In genomic region chr16:88813396-88814143, GRCh38 we compare ENCODE assay signal across 14 cellular contexts. TPM values are rescaled to one million over a fixed set of nuclear protein-coding genes. Genes with fewer than 3 reads are reported as not detected.
DNase-seq lines count a peak whose midpoint lies in the region; ATAC-seq and TF ChIP-seq lines count a peak whose summit lies in the region.
"Had no signal": no experiment of that assay in that cellular context is flagged by ENCODE, and none has a peak within 500 bp of the region (broad histone marks: within the 10 kb centered on the region; RNA-seq: fewer than 3 reads in every experiment).

No MANE protein-coding gene starts in this region.

- ATAC-seq in CD4-positive, CD25-positive, alpha-beta regulatory T cell (ENCODE audit: low read depth in 2 of 2), result no peak
- ATAC-seq in activated CD8-positive, alpha-beta T cell treated with anti-CD3 and anti-CD28 coated beads, Interleukin-2, amount 10 ng/mL, durations not matched to agents 7 days and 5 days, result no peak
- peak; percentile 2 for ATAC-seq in mucosa of descending colon
- no peak for ATAC-seq in lower lobe of right lung
- no peak for ATAC-seq in HG02763 (IDR thresholded peaks at IDR 0.05; ENCODE audit: unreplicated experiment)
- ATAC-seq: stimulated activated naive CD8-positive, alpha-beta T cell treated with anti-CD3 and anti-CD28 coated beads, Interleukin-15, amount 100 ng/mL, for 72 hours had no signal

- no peaks in the 10 kb centered on the region; the same call in 1 of the 2 replicates for H3K9me3 ChIP-seq in AG04450 (ENCODE audit: control insufficient read depth, insufficient read depth, low read length)
- no peaks in the 10 kb centered on the region for H3K9me3 ChIP-seq in CD4-positive, CD25-positive, alpha-beta regulatory T cell (ENCODE audit: control insufficient read depth in 2 of 2, low read length in 2 of 2)
- H3K9me3 ChIP-seq in mucosa of descending colon, result no peaks in the 10 kb centered on the region
- no peaks in the 10 kb centered on the region for H3K9me3 ChIP-seq in lower lobe of right lung
- H3K9me3 ChIP-seq in adrenal gland (replicated peaks in 1 of 3), result no peaks in the 10 kb centered on the region
- H3K9me3 ChIP-seq: ovary had no signal

- no peak for TF ChIP-seq POLR2A in adrenal gland (IDR thresholded peaks at IDR 0.05)

- CTCF ChIA-PET in AG04450 (lab: Charles Lee), result interaction anchor here (2.5 kb wide), 1 partner anchor 44 kb away, joined by 16 read pairs; the partner anchor contains the start of gene TRAPPC2L
- CTCF ChIA-PET in activated CD8-positive, alpha-beta T cell treated with anti-CD3 and anti-CD28 coated beads, Interleukin-2, amount 10 ng/mL, durations not matched to agents 7 days and 5 days (lab: Charles Lee), result interaction anchor here (0.8 to 5.5 kb wide), 3 partner anchors 32 to 403 kb away, joined by 3 to 42 read pairs (median 14); partner anchors contain the start of genes GALNS and TRAPPC2L

- peaks cover 36% of the 10 kb centered on the region for H3K4me1 ChIP-seq in CD4-positive, CD25-positive, alpha-beta regulatory T cell (ENCODE audit: control insufficient read depth, insufficient read depth, low read length, poor library complexity, severe bottlenecking)
- H3K4me1 ChIP-seq in mucosa of descending colon (ENCODE audit: low read depth) (peaks cover 25% of the 10 kb centered on the region), lower lobe of right lung (peaks cover 31% of the 10 kb centered on the region), adrenal gland (replicated peaks in 1 of 2) (peaks cover 23 to 29% of the 10 kb centered on the region in 2 donors)

- no peaks in the 10 kb centered on the region for H3K9me3 Mint-ChIP-seq in CD4-positive, CD25-positive, alpha-beta regulatory T cell
- H3K9me3 Mint-ChIP-seq in activated CD8-positive, alpha-beta T cell treated with anti-CD3 and anti-CD28 coated beads, Interleukin-2, amount 10 ng/mL, durations not matched to agents 7 days and 5 days (ENCODE audit: insufficient read depth), result no peaks in the 10 kb centered on the region
- H3K9me3 Mint-ChIP-seq: stimulated activated naive CD8-positive, alpha-beta T cell treated with anti-CD3 and anti-CD28 coated beads, Interleukin-15, amount 100 ng/mL, for 72 hours had no signal

- H3K27me3 Mint-ChIP-seq in CD4-positive, CD25-positive, alpha-beta regulatory T cell, result no peaks in the 10 kb centered on the region
- H3K27me3 Mint-ChIP-seq in activated CD8-positive, alpha-beta T cell treated with anti-CD3 and anti-CD28 coated beads, Interleukin-2, amount 10 ng/mL, durations not matched to agents 7 days and 5 days (ENCODE audit: low read depth), result no peaks in the 10 kb centered on the region
- H3K27me3 Mint-ChIP-seq: stimulated activated naive CD8-positive, alpha-beta T cell treated with anti-CD3 and anti-CD28 coated beads, Interleukin-15, amount 100 ng/mL, for 72 hours had no signal

- H3K4me3 Mint-ChIP-seq in CD4-positive, CD25-positive, alpha-beta regulatory T cell, result peak overlapping the region; percentile 46 to 77 (median 61)
- H3K4me3 Mint-ChIP-seq in activated CD8-positive, alpha-beta T cell treated with anti-CD3 and anti-CD28 coated beads, Interleukin-2, amount 10 ng/mL, durations not matched to agents 7 days and 5 days, result peak overlapping the region; percentile 15

- peaks cover 8% of the 10 kb centered on the region for H3K36me3 ChIP-seq in CD4-positive, CD25-positive, alpha-beta regulatory T cell (ENCODE audit: control insufficient read depth, insufficient read depth, low read length)
- H3K36me3 ChIP-seq in mucosa of descending colon (ENCODE audit: low read depth) (no peaks in the 10 kb centered on the region), lower lobe of right lung (peaks cover 14% of the 10 kb centered on the region), adrenal gland (replicated peaks in 1 of 2) (no peaks in the 10 kb centered on the region)
- H3K36me3 ChIP-seq: ovary had no signal

- intact Hi-C loops in mucosa of descending colon (cut with DNase I, micrococcal nuclease) (no loop called here), lower lobe of right lung (cut with DNase I) (no loop called here), adrenal gland (cut with DNase I) (no loop called here)

- peak overlapping the region; percentile 47 for H3K27ac ChIP-seq in AG04450 (ENCODE audit: low read depth, low read length)
- H3K27ac ChIP-seq in CD4-positive, CD25-positive, alpha-beta regulatory T cell (ENCODE audit: insufficient read depth, low read length, poor library complexity, severe bottlenecking), result no peak overlapping the region
- H3K27ac ChIP-seq in lower lobe of right lung, result no peak overlapping the region
- H3K27ac ChIP-seq in adrenal gland, result peak overlapping the region in 1 of 5 donors; percentile 99

- H3K27me3 ChIP-seq in AG04450 (ENCODE audit: control insufficient read depth, insufficient read depth, low read length) (no peaks in the 10 kb centered on the region), lower lobe of right lung (ENCODE audit: low read depth) (no peaks in the 10 kb centered on the region), adrenal gland (no peaks in the 10 kb centered on the region)
- no peaks in the 10 kb centered on the region for H3K27me3 ChIP-seq in CD4-positive, CD25-positive, alpha-beta regulatory T cell (ENCODE audit: control insufficient read depth, insufficient read depth, low read length)
- H3K27me3 ChIP-seq: ovary had no signal

- peaks cover under 1% of the 10 kb centered on the region for H3K36me3 Mint-ChIP-seq in CD4-positive, CD25-positive, alpha-beta regulatory T cell
- H3K36me3 Mint-ChIP-seq in activated CD8-positive, alpha-beta T cell treated with anti-CD3 and anti-CD28 coated beads, Interleukin-2, amount 10 ng/mL, durations not matched to agents 7 days and 5 days (ENCODE audit: low read depth), result peaks cover 16% of the 10 kb centered on the region

- no peak overlapping the region for H3K4me3 ChIP-seq in AG04450 (ENCODE audit: low read depth, low read length)
- no peak overlapping the region for H3K4me3 ChIP-seq in CD4-positive, CD25-positive, alpha-beta regulatory T cell (ENCODE audit: low read depth, low read length)
- no peak overlapping the region for H3K4me3 ChIP-seq in mucosa of descending colon
- H3K4me3 ChIP-seq in lower lobe of right lung, result no peak overlapping the region
- H3K4me3 ChIP-seq in adrenal gland, result no peak overlapping the region

- DNase-seq in AG04450 (ENCODE audit: low read depth, low spot score), result no peak
- no peak for DNase-seq in CD4-positive, CD25-positive, alpha-beta regulatory T cell
- DNase-seq in activated CD8-positive, alpha-beta T cell treated with anti-CD3 and anti-CD28 coated beads, Interleukin-2, amount 10 ng/mL, durations not matched to agents 7 days and 5 days, result no peak
- DNase-seq in mucosa of descending colon, result no peak
- no peak for DNase-seq in lower lobe of right lung
- DNase-seq in adrenal gland, result no peak
- no peak for DNase-seq in NCI-H526 (lab: John Stamatoyannopoulos, UW)
- DNase-seq: activated CD8-positive, alpha-beta memory T cell treated with anti-CD3 and anti-CD28 coated beads, Interleukin-2, amount 50 U/mL, for 48 hours; Kasumi-1; midbrain; NCI-H1417 treated with DMSO at 0.1 percent for 48 hours; stimulated activated naive CD8-positive, alpha-beta T cell treated with anti-CD3 and anti-CD28 coated beads, Interleukin-15, amount 100 ng/mL, for 72 hours had no signal

- 62 to 75% (median 68%) methylated on average over 15 to 20 of the region's 20 CpGs for WGBS in adrenal gland, 4 donors

- H3K4me1 Mint-ChIP-seq in CD4-positive, CD25-positive, alpha-beta regulatory T cell, result peaks cover 0 to 25% (median 0%) of the 10 kb centered on the region in 4 donors
- peaks cover 24% of the 10 kb centered on the region for H3K4me1 Mint-ChIP-seq in activated CD8-positive, alpha-beta T cell treated with anti-CD3 and anti-CD28 coated beads, Interleukin-2, amount 10 ng/mL, durations not matched to agents 7 days and 5 days (ENCODE audit: low read depth)

- TF ChIP-seq CTCF in AG04450 (IDR thresholded peaks at IDR 0.05; ENCODE audit: low read depth, low read length) (no peak), mucosa of descending colon (IDR thresholded peaks at IDR 0.05) (no peak), lower lobe of right lung (IDR thresholded peaks at IDR 0.05) (no peak), adrenal gland (IDR thresholded peaks at IDR 0.05) (no peak)

- POLR2A ChIA-PET in AG04450 (lab: Yijun Ruan, JAX), result interaction anchor here (0.7 kb wide), 1 partner anchor 41 kb away, joined by 3 read pairs; no protein-coding TSS in a partner anchor
- POLR2A ChIA-PET in activated CD8-positive, alpha-beta T cell treated with anti-CD3 and anti-CD28 coated beads, Interleukin-2, amount 10 ng/mL, durations not matched to agents 7 days and 5 days (lab: Charles Lee), result interaction anchor here (0.7 to 2.4 kb wide), 4 partner anchors 9 to 44 kb away, joined by 3 to 10 read pairs (median 8); no protein-coding TSS in a partner anchor

- H3K27ac Mint-ChIP-seq in CD4-positive, CD25-positive, alpha-beta regulatory T cell, result peak overlapping the region in 1 of 3 donors; percentile 69
- H3K27ac Mint-ChIP-seq in activated CD8-positive, alpha-beta T cell treated with anti-CD3 and anti-CD28 coated beads, Interleukin-2, amount 10 ng/mL, durations not matched to agents 7 days and 5 days, result peak overlapping the region; percentile 5

RNA-seq across cellular contexts. Expression of gene APRT, which starts 1.8 kb away (rescaled TPM):
- polyA plus RNA-seq in AG04450 (2011; rRNA removed) (66.8 and 107 TPM in 2 replicates), adrenal gland (100 to 1,000 TPM; 116 to 227 (median 121) TPM)
- 23.2 and 28.7 TPM in 2 replicates for polyA minus RNA-seq in AG04450 (2011; rRNA and poly(A)+ RNA removed)
- 145 TPM for total RNA-seq in CD4-positive, CD25-positive, alpha-beta regulatory T cell
- polyA plus RNA-seq in CD4-positive, CD25-positive, alpha-beta regulatory T cell, result 100 to 1,000 TPM; 370 to 489 (median 443) TPM
- total RNA-seq in activated CD8-positive, alpha-beta T cell treated with anti-CD3 and anti-CD28 coated beads, Interleukin-2, amount 10 ng/mL, durations not matched to agents 7 days and 5 days, result 100 to 1,000 TPM; 140 to 141 TPM
- total RNA-seq in mucosa of descending colon (100 to 1,000 TPM in 2 of 3 donors, 10 to 100 TPM in 1; 76.5 to 185 (median 113) TPM), lower lobe of right lung (87.8 TPM), adrenal gland (100 to 1,000 TPM; 145 to 250 (median 181) TPM)

RNA-seq across cellular contexts. Expression of gene CDT1, which starts 10.0 kb away (rescaled TPM):
- 1.2 and 2.4 TPM in 2 replicates for polyA plus RNA-seq in AG04450 (2011; rRNA removed)
- polyA minus RNA-seq in AG04450 (2011; rRNA and poly(A)+ RNA removed), result 2.0 TPM in 2 replicates
- total RNA-seq in CD4-positive, CD25-positive, alpha-beta regulatory T cell, result 4.8 TPM
- 1 to 10 TPM in 2 of 4 donors, under 1 TPM in 2; 0.60 to 1.4 (median 1.2) TPM for polyA plus RNA-seq in CD4-positive, CD25-positive, alpha-beta regulatory T cell
- 100 to 1,000 TPM; 126 to 132 TPM for total RNA-seq in activated CD8-positive, alpha-beta T cell treated with anti-CD3 and anti-CD28 coated beads, Interleukin-2, amount 10 ng/mL, durations not matched to agents 7 days and 5 days
- 10 to 100 TPM in 1 of 3 donors, 1 to 10 TPM in 2; 2.9 to 20.9 (median 7.6) TPM for total RNA-seq in mucosa of descending colon
- 3.5 TPM for total RNA-seq in lower lobe of right lung
- total RNA-seq in adrenal gland, result 1 to 10 TPM in 6 of 8 donors, under 1 TPM in 1, not detected in 1; 0.52 to 4.5 (median 1.7) TPM
- under 1 TPM; 0.29 to 0.44 (median 0.40) TPM for polyA plus RNA-seq in adrenal gland

RNA-seq across cellular contexts. Expression of gene PIEZO1, which starts 28.6 kb away (rescaled TPM):
- 47.0 and 72.7 TPM in 2 replicates for polyA plus RNA-seq in AG04450 (2011; rRNA removed)
- 62.8 and 92.2 TPM in 2 replicates for polyA minus RNA-seq in AG04450 (2011; rRNA and poly(A)+ RNA removed)
- 337 TPM for total RNA-seq in CD4-positive, CD25-positive, alpha-beta regulatory T cell
- 10 to 100 TPM; 18.1 to 23.6 (median 19.9) TPM for polyA plus RNA-seq in CD4-positive, CD25-positive, alpha-beta regulatory T cell
- 100 to 1,000 TPM; 226 to 230 TPM for total RNA-seq in activated CD8-positive, alpha-beta T cell treated with anti-CD3 and anti-CD28 coated beads, Interleukin-2, amount 10 ng/mL, durations not matched to agents 7 days and 5 days
- total RNA-seq in mucosa of descending colon, result 100 to 1,000 TPM in 2 of 3 donors, 10 to 100 TPM in 1; 71.4 to 218 (median 129) TPM
- 164 TPM for total RNA-seq in lower lobe of right lung
- total RNA-seq in adrenal gland, result 100 to 1,000 TPM in 2 of 8 donors, 10 to 100 TPM in 6; 48.9 to 119 (median 92.4) TPM
- 100 to 1,000 TPM in 2 of 3 donors, 10 to 100 TPM in 1; 16.6 to 327 (median 259) TPM for polyA plus RNA-seq in adrenal gland

RNA-seq across cellular contexts. Expression of gene GALNS, which starts 43.2 kb away (rescaled TPM):
- polyA plus RNA-seq in AG04450 (2011; rRNA removed) (11.6 and 18.5 TPM in 2 replicates), adrenal gland (10 to 100 TPM; 33.3 to 63.1 (median 37.2) TPM)
- polyA minus RNA-seq in AG04450 (2011; rRNA and poly(A)+ RNA removed), result 6.4 and 7.4 TPM in 2 replicates
- 63.1 TPM for total RNA-seq in CD4-positive, CD25-positive, alpha-beta regulatory T cell
- polyA plus RNA-seq in CD4-positive, CD25-positive, alpha-beta regulatory T cell, result 10 to 100 TPM in 3 of 4 donors, 1 to 10 TPM in 1; 8.1 to 13.9 (median 11.3) TPM
- total RNA-seq in activated CD8-positive, alpha-beta T cell treated with anti-CD3 and anti-CD28 coated beads, Interleukin-2, amount 10 ng/mL, durations not matched to agents 7 days and 5 days, result 10 to 100 TPM; 31.1 to 33.3 TPM
- total RNA-seq in mucosa of descending colon (10 to 100 TPM; 37.4 to 65.3 (median 44.0) TPM), lower lobe of right lung (48.5 TPM), adrenal gland (10 to 100 TPM; 22.2 to 57.0 (median 36.2) TPM)

RNA-seq across cellular contexts. Expression of gene TRAPPC2L, which starts 43.4 kb away (rescaled TPM):
- polyA plus RNA-seq in AG04450 (2011; rRNA removed) (72.8 and 101 TPM in 2 replicates), adrenal gland (100 to 1,000 TPM; 150 to 259 (median 250) TPM)
- 49.5 and 69.6 TPM in 2 replicates for polyA minus RNA-seq in AG04450 (2011; rRNA and poly(A)+ RNA removed)
- 49.5 TPM for total RNA-seq in CD4-positive, CD25-positive, alpha-beta regulatory T cell
- 100 to 1,000 TPM; 111 to 164 (median 131) TPM for polyA plus RNA-seq in CD4-positive, CD25-positive, alpha-beta regulatory T cell
- total RNA-seq in activated CD8-positive, alpha-beta T cell treated with anti-CD3 and anti-CD28 coated beads, Interleukin-2, amount 10 ng/mL, durations not matched to agents 7 days and 5 days, result 10 to 100 TPM; 61.2 to 65.3 TPM
- total RNA-seq in mucosa of descending colon (10 to 100 TPM; 30.6 to 57.9 (median 40.7) TPM), lower lobe of right lung (51.4 TPM), adrenal gland (100 to 1,000 TPM in 5 of 8 donors, 10 to 100 TPM in 3; 56.7 to 279 (median 117) TPM)

Comparison
In these comparisons a context has a peak if more than half of its experiments do, and no peak if none do; other contexts are left out.
1. RNA of gene CDT1, which starts 10.0 kb away (total RNA-seq): 126 to 132 TPM in activated CD8-positive, alpha-beta T cell treated with anti-CD3 and anti-CD28 coated beads, Interleukin-2, amount 10 ng/mL, durations not matched to agents 7 days and 5 days; 2.9 to 20.9 TPM in mucosa of descending colon, 4.8 TPM in CD4-positive, CD25-positive, alpha-beta regulatory T cell (single experiment), 3.5 TPM in lower lobe of right lung (single experiment) and 0.52 to 4.5 TPM in adrenal gland; every median in the first group is over 4 times any median in the second.